1 cellular context compared by ENCODE assay signal in the genomic region with DNA sequence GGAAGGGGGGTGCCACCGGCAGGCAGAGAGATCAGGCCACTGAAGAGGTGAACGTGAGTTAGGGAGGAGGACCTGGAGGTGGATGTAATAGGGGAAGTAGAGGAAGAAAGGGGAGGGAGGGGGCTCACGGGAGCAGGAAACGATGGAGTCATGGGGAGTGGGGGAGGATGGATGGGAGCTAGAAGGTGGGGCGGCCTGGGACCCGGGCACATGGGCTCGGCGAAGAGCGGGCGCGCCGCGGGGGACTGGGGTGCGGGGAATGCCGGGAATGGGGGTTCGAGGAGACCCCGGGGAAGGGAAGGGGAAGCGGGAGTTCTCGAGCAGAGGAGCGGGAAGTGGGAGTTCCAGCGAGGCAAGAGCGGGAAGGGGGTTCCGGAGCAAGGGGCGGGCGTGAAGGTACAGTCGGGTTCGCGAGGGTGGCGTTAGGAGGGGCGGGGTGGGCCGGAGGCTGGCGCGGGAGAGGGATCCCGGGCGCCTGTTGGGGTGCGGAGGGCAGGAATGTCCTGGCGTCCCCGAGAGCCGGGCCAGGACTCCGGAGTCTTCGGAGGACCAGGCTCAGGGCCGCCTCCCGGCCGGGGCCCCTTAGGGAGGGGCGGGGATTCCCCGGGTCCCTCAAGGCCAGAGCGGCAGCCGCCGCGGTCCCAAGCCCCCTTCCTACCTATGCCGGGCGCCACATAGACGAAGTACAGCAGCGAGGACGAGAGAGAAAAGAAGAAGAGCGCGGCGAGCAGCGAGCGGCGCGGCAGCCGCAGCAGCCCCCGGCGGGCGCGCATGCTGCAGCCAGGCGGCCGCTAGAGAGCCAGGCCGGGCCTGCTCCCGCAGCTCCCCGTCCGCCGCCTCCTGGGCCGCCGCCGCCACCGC.
TF ChIP-seq lines count a peak whose summit lies in the region.

No MANE protein-coding gene starts in this region.

TF ChIP-seq in HepG2, 621 proteins besides CTCF, POLR2A, EP300 and RAD21 (continued from another document and continues in another):
- TF ChIP-seq, protein P1, sequence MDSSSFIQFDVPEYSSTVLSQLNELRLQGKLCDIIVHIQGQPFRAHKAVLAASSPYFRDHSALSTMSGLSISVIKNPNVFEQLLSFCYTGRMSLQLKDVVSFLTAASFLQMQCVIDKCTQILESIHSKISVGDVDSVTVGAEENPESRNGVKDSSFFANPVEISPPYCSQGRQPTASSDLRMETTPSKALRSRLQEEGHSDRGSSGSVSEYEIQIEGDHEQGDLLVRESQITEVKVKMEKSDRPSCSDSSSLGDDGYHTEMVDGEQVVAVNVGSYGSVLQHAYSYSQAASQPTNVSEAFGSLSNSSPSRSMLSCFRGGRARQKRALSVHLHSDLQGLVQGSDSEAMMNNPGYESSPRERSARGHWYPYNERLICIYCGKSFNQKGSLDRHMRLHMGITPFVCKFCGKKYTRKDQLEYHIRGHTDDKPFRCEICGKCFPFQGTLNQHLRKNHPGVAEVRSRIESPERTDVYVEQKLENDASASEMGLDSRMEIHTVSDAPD (CRISPR knock-in tag; IDR thresholded peaks at IDR 0.05) = 0 out of 2 replicates have a peak, but pooled peaks have one; percentile 48
- TF ChIP-seq, protein P2, sequence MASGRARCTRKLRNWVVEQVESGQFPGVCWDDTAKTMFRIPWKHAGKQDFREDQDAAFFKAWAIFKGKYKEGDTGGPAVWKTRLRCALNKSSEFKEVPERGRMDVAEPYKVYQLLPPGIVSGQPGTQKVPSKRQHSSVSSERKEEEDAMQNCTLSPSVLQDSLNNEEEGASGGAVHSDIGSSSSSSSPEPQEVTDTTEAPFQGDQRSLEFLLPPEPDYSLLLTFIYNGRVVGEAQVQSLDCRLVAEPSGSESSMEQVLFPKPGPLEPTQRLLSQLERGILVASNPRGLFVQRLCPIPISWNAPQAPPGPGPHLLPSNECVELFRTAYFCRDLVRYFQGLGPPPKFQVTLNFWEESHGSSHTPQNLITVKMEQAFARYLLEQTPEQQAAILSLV (CRISPR knock-in tag; IDR thresholded peaks at IDR 0.05; ENCODE audit: borderline replicate concordance) = no peak; the same call in 1 of the 2 replicates
- TF ChIP-seq, protein P3, sequence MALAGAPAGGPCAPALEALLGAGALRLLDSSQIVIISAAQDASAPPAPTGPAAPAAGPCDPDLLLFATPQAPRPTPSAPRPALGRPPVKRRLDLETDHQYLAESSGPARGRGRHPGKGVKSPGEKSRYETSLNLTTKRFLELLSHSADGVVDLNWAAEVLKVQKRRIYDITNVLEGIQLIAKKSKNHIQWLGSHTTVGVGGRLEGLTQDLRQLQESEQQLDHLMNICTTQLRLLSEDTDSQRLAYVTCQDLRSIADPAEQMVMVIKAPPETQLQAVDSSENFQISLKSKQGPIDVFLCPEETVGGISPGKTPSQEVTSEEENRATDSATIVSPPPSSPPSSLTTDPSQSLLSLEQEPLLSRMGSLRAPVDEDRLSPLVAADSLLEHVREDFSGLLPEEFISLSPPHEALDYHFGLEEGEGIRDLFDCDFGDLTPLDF (CRISPR knock-in tag; IDR thresholded peaks at IDR 0.05) = no peak; the same call in 1 of the 2 replicates
- no peak for TF ChIP-seq KLF12 (CRISPR knock-in tag; IDR thresholded peaks at IDR 0.05; ENCODE audit: borderline replicate concordance)
- TF ChIP-seq SAFB2 (CRISPR knock-in tag; IDR thresholded peaks at IDR 0.05; ENCODE audit: borderline replicate concordance, low read depth) = peak; percentile 59
- 0 out of 2 replicates have a peak, but pooled peaks have one; percentile 82 for TF ChIP-seq PCBP1 (IDR thresholded peaks at IDR 0.05; ENCODE audit: borderline replicate concordance, low read depth, low read length)
- TF ChIP-seq ZNF557 (CRISPR knock-in tag; IDR thresholded peaks at IDR 0.05) = 0 out of 2 replicates have a peak, but pooled peaks have one; percentile 70
- TF ChIP-seq ZC3H13 (CRISPR knock-in tag; IDR thresholded peaks at IDR 0.05) = no peak
- TF ChIP-seq, protein P4, sequence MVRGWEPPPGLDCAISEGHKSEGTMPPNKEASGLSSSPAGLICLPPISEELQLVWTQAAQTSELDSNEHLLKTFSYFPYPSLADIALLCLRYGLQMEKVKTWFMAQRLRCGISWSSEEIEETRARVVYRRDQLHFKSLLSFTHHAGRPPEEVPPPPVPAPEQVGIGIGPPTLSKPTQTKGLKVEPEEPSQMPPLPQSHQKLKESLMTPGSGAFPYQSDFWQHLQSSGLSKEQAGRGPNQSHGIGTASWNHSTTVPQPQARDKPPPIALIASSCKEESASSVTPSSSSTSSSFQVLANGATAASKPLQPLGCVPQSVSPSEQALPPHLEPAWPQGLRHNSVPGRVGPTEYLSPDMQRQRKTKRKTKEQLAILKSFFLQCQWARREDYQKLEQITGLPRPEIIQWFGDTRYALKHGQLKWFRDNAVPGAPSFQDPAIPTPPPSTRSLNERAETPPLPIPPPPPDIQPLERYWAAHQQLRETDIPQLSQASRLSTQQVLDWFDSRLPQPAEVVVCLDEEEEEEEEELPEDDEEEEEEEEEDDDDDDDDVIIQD (CRISPR knock-in tag; IDR thresholded peaks at IDR 0.05; ENCODE audit: low read depth) = no peak; the same call in 1 of the 2 replicates
- no peak; the same call in 1 of the 2 replicates for TF ChIP-seq TAF1 (CRISPR knock-in tag; IDR thresholded peaks at IDR 0.05)
- peak; percentile 75 for TF ChIP-seq TMF1 (CRISPR knock-in tag; IDR thresholded peaks at IDR 0.05; ENCODE audit: low read depth)
- TF ChIP-seq ZNF207 (IDR thresholded peaks at IDR 0.05; ENCODE audit: borderline replicate concordance) = no peak
- 0 out of 2 replicates have a peak, but pooled peaks have one; percentile 24 for TF ChIP-seq STAT5B (CRISPR knock-in tag; IDR thresholded peaks at IDR 0.05)
- TF ChIP-seq ERF (CRISPR knock-in tag; IDR thresholded peaks at IDR 0.05) = no peak; the same call in 1 of the 2 replicates
- TF ChIP-seq ZFP82 (CRISPR knock-in tag; IDR thresholded peaks at IDR 0.05; ENCODE audit: borderline replicate concordance) = no peak; the same call in 1 of the 2 replicates
- no peak for TF ChIP-seq CENPT (CRISPR knock-in tag; IDR thresholded peaks at IDR 0.05; ENCODE audit: low read depth)
- TF ChIP-seq, protein P5, sequence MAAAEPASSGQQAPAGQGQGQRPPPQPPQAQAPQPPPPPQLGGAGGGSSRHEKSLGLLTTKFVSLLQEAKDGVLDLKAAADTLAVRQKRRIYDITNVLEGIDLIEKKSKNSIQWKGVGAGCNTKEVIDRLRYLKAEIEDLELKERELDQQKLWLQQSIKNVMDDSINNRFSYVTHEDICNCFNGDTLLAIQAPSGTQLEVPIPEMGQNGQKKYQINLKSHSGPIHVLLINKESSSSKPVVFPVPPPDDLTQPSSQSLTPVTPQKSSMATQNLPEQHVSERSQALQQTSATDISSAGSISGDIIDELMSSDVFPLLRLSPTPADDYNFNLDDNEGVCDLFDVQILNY (CRISPR knock-in tag; conservative IDR thresholded peaks at IDR 0.05) = no peak
- TF ChIP-seq TBX3 (IDR thresholded peaks at IDR 0.05; ENCODE audit: borderline replicate concordance) = no peak
- no peak for TF ChIP-seq ZSCAN9 (CRISPR knock-in tag; IDR thresholded peaks at IDR 0.05; ENCODE audit: borderline replicate concordance)
- TF ChIP-seq, protein P6, sequence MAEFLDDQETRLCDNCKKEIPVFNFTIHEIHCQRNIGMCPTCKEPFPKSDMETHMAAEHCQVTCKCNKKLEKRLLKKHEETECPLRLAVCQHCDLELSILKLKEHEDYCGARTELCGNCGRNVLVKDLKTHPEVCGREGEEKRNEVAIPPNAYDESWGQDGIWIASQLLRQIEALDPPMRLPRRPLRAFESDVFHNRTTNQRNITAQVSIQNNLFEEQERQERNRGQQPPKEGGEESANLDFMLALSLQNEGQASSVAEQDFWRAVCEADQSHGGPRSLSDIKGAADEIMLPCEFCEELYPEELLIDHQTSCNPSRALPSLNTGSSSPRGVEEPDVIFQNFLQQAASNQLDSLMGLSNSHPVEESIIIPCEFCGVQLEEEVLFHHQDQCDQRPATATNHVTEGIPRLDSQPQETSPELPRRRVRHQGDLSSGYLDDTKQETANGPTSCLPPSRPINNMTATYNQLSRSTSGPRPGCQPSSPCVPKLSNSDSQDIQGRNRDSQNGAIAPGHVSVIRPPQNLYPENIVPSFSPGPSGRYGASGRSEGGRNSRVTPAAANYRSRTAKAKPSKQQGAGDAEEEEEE (CRISPR knock-in tag; IDR thresholded peaks at IDR 0.05; ENCODE audit: borderline replicate concordance) = no peak
- no peak for TF ChIP-seq MIXL1 (CRISPR knock-in tag; IDR thresholded peaks at IDR 0.05)
- TF ChIP-seq, protein P7, sequence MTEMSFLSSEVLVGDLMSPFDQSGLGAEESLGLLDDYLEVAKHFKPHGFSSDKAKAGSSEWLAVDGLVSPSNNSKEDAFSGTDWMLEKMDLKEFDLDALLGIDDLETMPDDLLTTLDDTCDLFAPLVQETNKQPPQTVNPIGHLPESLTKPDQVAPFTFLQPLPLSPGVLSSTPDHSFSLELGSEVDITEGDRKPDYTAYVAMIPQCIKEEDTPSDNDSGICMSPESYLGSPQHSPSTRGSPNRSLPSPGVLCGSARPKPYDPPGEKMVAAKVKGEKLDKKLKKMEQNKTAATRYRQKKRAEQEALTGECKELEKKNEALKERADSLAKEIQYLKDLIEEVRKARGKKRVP (CRISPR knock-in tag; IDR thresholded peaks at IDR 0.05) = no peak
- TF ChIP-seq ZBTB7B (CRISPR knock-in tag; IDR thresholded peaks at IDR 0.05) = peak; percentile 48
- no peak for TF ChIP-seq NFATC3 (CRISPR knock-in tag; IDR thresholded peaks at IDR 0.05)
- no peak for TF ChIP-seq DNMT3B (CRISPR knock-in tag; conservative IDR thresholded peaks at IDR 0.05)
- TF ChIP-seq, protein P8, sequence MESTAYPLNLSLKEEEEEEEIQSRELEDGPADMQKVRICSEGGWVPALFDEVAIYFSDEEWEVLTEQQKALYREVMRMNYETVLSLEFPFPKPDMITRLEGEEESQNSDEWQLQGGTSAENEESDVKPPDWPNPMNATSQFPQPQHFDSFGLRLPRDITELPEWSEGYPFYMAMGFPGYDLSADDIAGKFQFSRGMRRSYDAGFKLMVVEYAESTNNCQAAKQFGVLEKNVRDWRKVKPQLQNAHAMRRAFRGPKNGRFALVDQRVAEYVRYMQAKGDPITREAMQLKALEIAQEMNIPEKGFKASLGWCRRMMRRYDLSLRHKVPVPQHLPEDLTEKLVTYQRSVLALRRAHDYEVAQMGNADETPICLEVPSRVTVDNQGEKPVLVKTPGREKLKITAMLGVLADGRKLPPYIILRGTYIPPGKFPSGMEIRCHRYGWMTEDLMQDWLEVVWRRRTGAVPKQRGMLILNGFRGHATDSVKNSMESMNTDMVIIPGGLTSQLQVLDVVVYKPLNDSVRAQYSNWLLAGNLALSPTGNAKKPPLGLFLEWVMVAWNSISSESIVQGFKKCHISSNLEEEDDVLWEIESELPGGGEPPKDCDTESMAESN (CRISPR knock-in tag; conservative IDR thresholded peaks at IDR 0.05) = no peak
- no peak for TF ChIP-seq ZBTB21 (CRISPR knock-in tag; IDR thresholded peaks at IDR 0.05)
- TF ChIP-seq CC2D1A (CRISPR knock-in tag; IDR thresholded peaks at IDR 0.05) = no peak
- TF ChIP-seq ZNF510 (CRISPR knock-in tag; IDR thresholded peaks at IDR 0.05; ENCODE audit: low read depth) = no peak
- no peak for TF ChIP-seq TCF7L2 (IDR thresholded peaks at IDR 0.05; ENCODE audit: low read depth, low read length)
- TF ChIP-seq, protein P9, sequence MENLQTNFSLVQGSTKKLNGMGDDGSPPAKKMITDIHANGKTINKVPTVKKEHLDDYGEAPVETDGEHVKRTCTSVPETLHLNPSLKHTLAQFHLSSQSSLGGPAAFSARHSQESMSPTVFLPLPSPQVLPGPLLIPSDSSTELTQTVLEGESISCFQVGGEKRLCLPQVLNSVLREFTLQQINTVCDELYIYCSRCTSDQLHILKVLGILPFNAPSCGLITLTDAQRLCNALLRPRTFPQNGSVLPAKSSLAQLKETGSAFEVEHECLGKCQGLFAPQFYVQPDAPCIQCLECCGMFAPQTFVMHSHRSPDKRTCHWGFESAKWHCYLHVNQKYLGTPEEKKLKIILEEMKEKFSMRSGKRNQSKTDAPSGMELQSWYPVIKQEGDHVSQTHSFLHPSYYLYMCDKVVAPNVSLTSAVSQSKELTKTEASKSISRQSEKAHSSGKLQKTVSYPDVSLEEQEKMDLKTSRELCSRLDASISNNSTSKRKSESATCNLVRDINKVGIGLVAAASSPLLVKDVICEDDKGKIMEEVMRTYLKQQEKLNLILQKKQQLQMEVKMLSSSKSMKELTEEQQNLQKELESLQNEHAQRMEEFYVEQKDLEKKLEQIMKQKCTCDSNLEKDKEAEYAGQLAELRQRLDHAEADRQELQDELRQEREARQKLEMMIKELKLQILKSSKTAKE (CRISPR knock-in tag; IDR thresholded peaks at IDR 0.05; ENCODE audit: borderline replicate concordance) = no peak; the same call in 1 of the 2 replicates
- TF ChIP-seq IRF2 (CRISPR knock-in tag; IDR thresholded peaks at IDR 0.05) = no peak
- TF ChIP-seq, protein P10, sequence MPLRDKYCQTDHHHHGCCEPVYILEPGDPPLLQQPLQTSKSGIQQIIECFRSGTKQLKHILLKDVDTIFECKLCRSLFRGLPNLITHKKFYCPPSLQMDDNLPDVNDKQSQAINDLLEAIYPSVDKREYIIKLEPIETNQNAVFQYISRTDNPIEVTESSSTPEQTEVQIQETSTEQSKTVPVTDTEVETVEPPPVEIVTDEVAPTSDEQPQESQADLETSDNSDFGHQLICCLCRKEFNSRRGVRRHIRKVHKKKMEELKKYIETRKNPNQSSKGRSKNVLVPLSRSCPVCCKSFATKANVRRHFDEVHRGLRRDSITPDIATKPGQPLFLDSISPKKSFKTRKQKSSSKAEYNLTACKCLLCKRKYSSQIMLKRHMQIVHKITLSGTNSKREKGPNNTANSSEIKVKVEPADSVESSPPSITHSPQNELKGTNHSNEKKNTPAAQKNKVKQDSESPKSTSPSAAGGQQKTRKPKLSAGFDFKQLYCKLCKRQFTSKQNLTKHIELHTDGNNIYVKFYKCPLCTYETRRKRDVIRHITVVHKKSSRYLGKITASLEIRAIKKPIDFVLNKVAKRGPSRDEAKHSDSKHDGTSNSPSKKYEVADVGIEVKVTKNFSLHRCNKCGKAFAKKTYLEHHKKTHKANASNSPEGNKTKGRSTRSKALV (CRISPR knock-in tag; IDR thresholded peaks at IDR 0.05) = no peak
- no peak; the same call in 1 of the 2 replicates for TF ChIP-seq ZNF788 (CRISPR knock-in tag; IDR thresholded peaks at IDR 0.05; ENCODE audit: borderline replicate concordance)
- TF ChIP-seq, protein P11, sequence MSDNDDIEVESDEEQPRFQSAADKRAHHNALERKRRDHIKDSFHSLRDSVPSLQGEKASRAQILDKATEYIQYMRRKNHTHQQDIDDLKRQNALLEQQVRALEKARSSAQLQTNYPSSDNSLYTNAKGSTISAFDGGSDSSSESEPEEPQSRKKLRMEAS (IDR thresholded peaks at IDR 0.05) = peak; percentile 78; the same call in 1 of the 2 replicates
